Comparison of ENCODE assay signal across 1 cellular context in genomic region chr22:26429458-26430238, GRCh38.
TF ChIP-seq lines count a peak whose summit lies in the region.

No MANE protein-coding gene starts in this region.

TF ChIP-seq in GM23338, 12 proteins besides CTCF, POLR2A, EP300 and RAD21:
- TF ChIP-seq EZH2phosphoT487 (IDR thresholded peaks at IDR 0.05; ENCODE audit: unreplicated experiment) (no peak), EZH2 (IDR thresholded peaks at IDR 0.05; ENCODE audit: low read depth, unreplicated experiment) (no peak), STAT1 (IDR thresholded peaks at IDR 0.05; ENCODE audit: unreplicated experiment) (no peak), POLR2AphosphoS5 (IDR thresholded peaks at IDR 0.05; ENCODE audit: low read depth) (no peak), ZNF462 (CRISPR knock-in tag; IDR thresholded peaks at IDR 0.05) (no peak), ZNF114 (CRISPR knock-in tag; IDR thresholded peaks at IDR 0.05) (no peak), JUNB (IDR thresholded peaks at IDR 0.05; ENCODE audit: unreplicated experiment) (no peak), ZNF331 (CRISPR knock-in tag; IDR thresholded peaks at IDR 0.05; ENCODE audit: low read depth) (no peak), NANOG (IDR thresholded peaks at IDR 0.05; ENCODE audit: borderline replicate concordance) (no peak), REST (IDR thresholded peaks at IDR 0.05; ENCODE audit: unreplicated experiment) (no peak), CREB1 (CRISPR knock-in tag; IDR thresholded peaks at IDR 0.05; ENCODE audit: low read depth) (no peak)
- TF ChIP-seq, protein P1, sequence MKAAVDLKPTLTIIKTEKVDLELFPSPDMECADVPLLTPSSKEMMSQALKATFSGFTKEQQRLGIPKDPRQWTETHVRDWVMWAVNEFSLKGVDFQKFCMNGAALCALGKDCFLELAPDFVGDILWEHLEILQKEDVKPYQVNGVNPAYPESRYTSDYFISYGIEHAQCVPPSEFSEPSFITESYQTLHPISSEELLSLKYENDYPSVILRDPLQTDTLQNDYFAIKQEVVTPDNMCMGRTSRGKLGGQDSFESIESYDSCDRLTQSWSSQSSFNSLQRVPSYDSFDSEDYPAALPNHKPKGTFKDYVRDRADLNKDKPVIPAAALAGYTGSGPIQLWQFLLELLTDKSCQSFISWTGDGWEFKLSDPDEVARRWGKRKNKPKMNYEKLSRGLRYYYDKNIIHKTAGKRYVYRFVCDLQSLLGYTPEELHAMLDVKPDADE (IDR thresholded peaks at IDR 0.05): no peak
